In the genomic region with DNA sequence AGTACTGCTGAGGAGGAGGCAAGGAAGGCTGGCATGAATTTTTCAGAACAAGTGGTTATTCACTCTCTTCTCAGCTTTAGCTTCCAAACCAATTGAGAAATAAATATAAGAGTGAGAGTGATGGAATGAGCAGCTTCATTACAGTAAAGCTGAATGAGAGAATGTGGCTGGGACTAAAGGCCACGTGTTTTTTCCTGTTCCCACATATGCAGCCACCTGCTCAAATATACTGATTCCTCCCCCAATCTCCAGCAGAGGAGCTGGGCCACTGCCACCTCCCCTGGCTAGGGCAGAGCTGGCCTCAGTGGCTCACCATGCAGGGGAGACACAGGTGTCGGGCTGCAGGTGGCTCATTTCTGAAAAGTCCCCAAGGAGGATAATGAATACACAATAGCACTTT, we compare ENCODE assay signal across 1 cellular context.
TF ChIP-seq lines count a peak whose summit lies in the region.

No MANE protein-coding gene starts in this region.

TF ChIP-seq in HepG2, 621 proteins besides CTCF, POLR2A, EP300 and RAD21:
- TF ChIP-seq, protein P1, sequence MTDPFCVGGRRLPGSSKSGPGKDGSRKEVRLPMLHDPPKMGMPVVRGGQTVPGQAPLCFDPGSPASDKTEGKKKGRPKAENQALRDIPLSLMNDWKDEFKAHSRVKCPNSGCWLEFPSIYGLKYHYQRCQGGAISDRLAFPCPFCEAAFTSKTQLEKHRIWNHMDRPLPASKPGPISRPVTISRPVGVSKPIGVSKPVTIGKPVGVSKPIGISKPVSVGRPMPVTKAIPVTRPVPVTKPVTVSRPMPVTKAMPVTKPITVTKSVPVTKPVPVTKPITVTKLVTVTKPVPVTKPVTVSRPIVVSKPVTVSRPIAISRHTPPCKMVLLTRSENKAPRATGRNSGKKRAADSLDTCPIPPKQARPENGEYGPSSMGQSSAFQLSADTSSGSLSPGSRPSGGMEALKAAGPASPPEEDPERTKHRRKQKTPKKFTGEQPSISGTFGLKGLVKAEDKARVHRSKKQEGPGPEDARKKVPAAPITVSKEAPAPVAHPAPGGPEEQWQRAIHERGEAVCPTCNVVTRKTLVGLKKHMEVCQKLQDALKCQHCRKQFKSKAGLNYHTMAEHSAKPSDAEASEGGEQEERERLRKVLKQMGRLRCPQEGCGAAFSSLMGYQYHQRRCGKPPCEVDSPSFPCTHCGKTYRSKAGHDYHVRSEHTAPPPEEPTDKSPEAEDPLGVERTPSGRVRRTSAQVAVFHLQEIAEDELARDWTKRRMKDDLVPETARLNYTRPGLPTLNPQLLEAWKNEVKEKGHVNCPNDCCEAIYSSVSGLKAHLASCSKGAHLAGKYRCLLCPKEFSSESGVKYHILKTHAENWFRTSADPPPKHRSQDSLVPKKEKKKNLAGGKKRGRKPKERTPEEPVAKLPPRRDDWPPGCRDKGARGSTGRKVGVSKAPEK (CRISPR knock-in tag; IDR thresholded peaks at IDR 0.05; ENCODE audit: borderline replicate concordance): no peak
- TF ChIP-seq, protein P2, sequence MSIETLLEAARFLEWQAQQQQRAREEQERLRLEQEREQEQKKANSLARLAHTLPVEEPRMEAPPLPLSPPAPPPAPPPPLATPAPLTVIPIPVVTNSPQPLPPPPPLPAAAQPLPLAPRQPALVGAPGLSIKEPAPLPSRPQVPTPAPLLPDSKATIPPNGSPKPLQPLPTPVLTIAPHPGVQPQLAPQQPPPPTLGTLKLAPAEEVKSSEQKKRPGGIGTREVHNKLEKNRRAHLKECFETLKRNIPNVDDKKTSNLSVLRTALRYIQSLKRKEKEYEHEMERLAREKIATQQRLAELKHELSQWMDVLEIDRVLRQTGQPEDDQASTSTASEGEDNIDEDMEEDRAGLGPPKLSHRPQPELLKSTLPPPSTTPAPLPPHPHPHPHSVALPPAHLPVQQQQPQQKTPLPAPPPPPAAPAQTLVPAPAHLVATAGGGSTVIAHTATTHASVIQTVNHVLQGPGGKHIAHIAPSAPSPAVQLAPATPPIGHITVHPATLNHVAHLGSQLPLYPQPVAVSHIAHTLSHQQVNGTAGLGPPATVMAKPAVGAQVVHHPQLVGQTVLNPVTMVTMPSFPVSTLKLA (IDR thresholded peaks at IDR 0.05): peak; percentile 93
